ENCODE assay signal across 8 cellular contexts in the genomic region with DNA sequence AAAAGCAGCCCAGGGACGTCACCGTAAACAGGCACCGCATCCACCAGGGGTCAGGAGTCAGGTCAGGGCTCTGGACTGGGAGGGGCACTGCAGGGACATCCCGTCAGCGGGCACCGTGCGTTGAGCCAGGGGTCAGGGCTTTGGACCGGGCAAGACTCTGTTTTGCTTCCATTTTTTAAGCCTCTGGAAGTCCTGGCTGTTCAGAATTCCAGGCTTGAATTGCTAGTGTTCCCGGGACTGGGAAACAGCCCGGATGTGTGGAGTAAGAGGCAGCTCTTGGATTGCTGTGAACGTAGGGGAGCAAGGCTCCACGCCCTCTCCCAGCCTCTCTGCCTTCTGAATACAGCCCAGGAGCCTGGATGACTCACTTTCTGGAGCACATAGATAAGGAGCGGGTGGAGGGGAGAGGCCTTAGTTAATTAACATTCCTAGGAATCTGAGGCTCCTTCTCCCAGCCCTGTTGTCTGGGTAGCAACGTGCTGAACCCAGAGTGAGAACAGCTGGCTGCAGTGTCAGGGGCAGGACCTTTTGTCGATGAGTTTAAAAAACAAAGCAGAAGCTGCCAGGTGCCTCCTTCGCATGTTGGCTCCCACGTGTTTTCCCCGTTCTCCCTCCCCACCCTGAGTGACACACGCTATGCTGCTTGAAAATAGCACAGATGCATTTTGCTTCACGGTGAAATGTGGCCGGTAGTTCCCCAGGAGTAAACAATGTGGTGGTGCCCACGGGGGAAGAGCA. TPM values are rescaled to one million over a fixed set of nuclear protein-coding genes. Genes with fewer than 3 reads are reported as not detected.
DNase-seq lines count a peak whose midpoint lies in the region; ATAC-seq and TF ChIP-seq lines count a peak whose summit lies in the region.

No MANE protein-coding gene starts in this region.

- peak overlapping the region; percentile 49 for H3K4me3 ChIP-seq in fibroblast of pulmonary artery (replicated peaks; ENCODE audit: low read depth, low read length)

- TF ChIP-seq CTCF in fibroblast of pulmonary artery (IDR thresholded peaks at IDR 0.05; ENCODE audit: low read length, missing control alignments) (peak; percentile 20), nephron (IDR thresholded peaks at IDR 0.05; ENCODE audit: unreplicated experiment in 3 of 3) (no peak)

- peak overlapping the region; percentile 95 to 97 (median 96) for H3K27ac Mint-ChIP-seq in nephron

- H3K4me1 Mint-ChIP-seq in nephron, result peaks cover 49% of the 10 kb centered on the region

- H3K36me3 Mint-ChIP-seq in nephron (ENCODE audit: low read depth), result peaks cover 12% of the 10 kb centered on the region

- peak; percentile 66 for ATAC-seq in HG03439 (IDR thresholded peaks at IDR 0.05; ENCODE audit: unreplicated experiment)
- no peak for ATAC-seq in HG03354 (IDR thresholded peaks at IDR 0.05; ENCODE audit: poor library complexity, severe bottlenecking, unreplicated experiment)

- DNase-seq in A172 (ENCODE audit: low spot score), result peak; percentile 99
- peak; percentile 95 for DNase-seq in GM04504 (ENCODE audit: low read depth)
- peak; percentile 87 for DNase-seq in SW480 (ENCODE audit: low spot score)
- DNase-seq in fibroblast of pulmonary artery (ENCODE audit: low read depth), result peak; percentile 97
- DNase-seq in activated CD4-positive, alpha-beta T cell treated with anti-CD3 and anti-CD28 coated beads, Interleukin-2, amount 50 U/mL, for 4 hours, result no peak

- peaks cover 13% of the 10 kb centered on the region for H3K9me3 Mint-ChIP-seq in nephron

- peak overlapping the region in 2 of 3 experiments; percentile 49 to 57 for H3K4me3 Mint-ChIP-seq in nephron

- peaks cover 6% of the 10 kb centered on the region for H3K27me3 Mint-ChIP-seq in nephron (ENCODE audit: low read depth)

RNA-seq across cellular contexts. Expression of a gene that starts 21.9 kb away (rescaled TPM):
- total RNA-seq in A172 (2014; rRNA removed; shearing (Covaris generic)), result 6.6 and 8.8 TPM in 2 replicates

Comparison
In these comparisons a context has a peak if more than half of its experiments do, and no peak if none do; other contexts are left out.
1. DNase-seq: peak in A172 (single experiment), GM04504 (single experiment), SW480 (single experiment) and fibroblast of pulmonary artery (single experiment); none in activated CD4-positive, alpha-beta T cell treated with anti-CD3 and anti-CD28 coated beads, Interleukin-2, amount 50 U/mL, for 4 hours (0 of 2).